Comparison of ENCODE assay signal across 17 cellular contexts in genomic region chr3:153972862-153973261, GRCh38.
DNase-seq lines count a peak whose midpoint lies in the region; ATAC-seq, FAIRE-seq and TF ChIP-seq lines count a peak whose summit lies in the region.
"Had no signal": no experiment of that assay in that cellular context is flagged by ENCODE, and none has a peak within 500 bp of the region (broad histone marks: within the 10 kb centered on the region; RNA-seq: fewer than 3 reads in every experiment).

No MANE protein-coding gene starts in this region.

- no peak overlapping the region for H3K27ac ChIP-seq in GM12878 (ENCODE audit: control insufficient read depth, insufficient read depth)
- H3K27ac ChIP-seq: coronary artery, esophagus squamous epithelium had no signal

- no peaks in the 10 kb centered on the region for H3K36me3 ChIP-seq in GM12878 (ENCODE audit: control insufficient read depth in 2 of 2, insufficient read depth in 2 of 2, low read length in 1 of 2)
- H3K36me3 ChIP-seq: esophagus squamous epithelium, MG63 had no signal

- no TSS peak for BruUV-seq in GM12878 (replicated peaks; lab: Mats Ljungman, UMichigan)

- peak overlapping the region; percentile 19; the same call in 1 of the 2 replicates for H3K4me2 ChIP-seq in GM12878 (ENCODE audit: control insufficient read depth, insufficient read depth)

- RAD21 ChIA-PET in GM12878 (lab: Charles Lee; ENCODE audit: unreplicated experiment): no interaction called here

- SMC1A ChIA-PET in GM12878 (lab: Charles Lee; ENCODE audit: uncharacterized antibody, unreplicated experiment): no interaction called here

- ATAC-seq in GM19035 (IDR thresholded peaks at IDR 0.05; ENCODE audit: unreplicated experiment) (peak; percentile 61), GM21717 (IDR thresholded peaks at IDR 0.05; ENCODE audit: unreplicated experiment) (peak; percentile 55), HG03045 (IDR thresholded peaks at IDR 0.05; ENCODE audit: unreplicated experiment) (peak; percentile 77), GM12878 (peak; percentile 82), HG03439 (IDR thresholded peaks at IDR 0.05; ENCODE audit: unreplicated experiment) (no peak)
- ATAC-seq: activated CD4-positive, CD25-positive, alpha-beta regulatory T cell treated with anti-CD3 and anti-CD28 coated beads, Interleukin-2, amount 50 U/mL, for 24 hours; PC-3 had no signal

- FAIRE-seq in GM12878 (lab: Jason Lieb, UNC): peak; percentile 61

- CTCF ChIA-PET in GM12878 (lab: Yijun Ruan, JAX): no interaction called here

- intact Hi-C loops in GM12878 (cut with micrococcal nuclease; ENCODE audit: unreplicated experiment): loop anchor here (10.0 kb wide), 1 partner anchor 348 kb away; no protein-coding TSS in a partner anchor

- no peaks in the 10 kb centered on the region for H3K27me3 ChIP-seq in GM12878 (replicated peaks in 1 of 2; ENCODE audit: control insufficient read depth in 2 of 2, insufficient read depth in 2 of 2, low read length in 1 of 2)
- H3K27me3 ChIP-seq: esophagus squamous epithelium, MG63 had no signal

- TF ChIP-seq POLR2A in GM12878 (IDR thresholded peaks at IDR 0.05; ENCODE audit: low read depth, low read length): no peak

- H2AFZ ChIP-seq in GM12878 (ENCODE audit: control insufficient read depth, low read depth, low read length): peak overlapping the region; percentile 42

- no peak for DNase-seq in GM12878 (ENCODE audit: low read depth, low spot score)
- no peak for DNase-seq in LoVo (ENCODE audit: low spot score)
- DNase-seq in cerebellum (ENCODE audit: low spot score): no peak
- DNase-seq: activated T-cell treated with anti-CD3 and anti-CD28 coated beads, Interleukin-2, amount 50 U/mL, for 24 hours; amygdala; CD4-positive, alpha-beta T cell; esophagus squamous epithelium; GDM1; MG63; PC-3; substantia nigra had no signal

- H3K4me3 ChIP-seq in GM12878: no peak overlapping the region
- H3K4me3 ChIP-seq: coronary artery, esophagus squamous epithelium, MG63 had no signal

- no peak for TF ChIP-seq RAD21 in GM12878 (IDR thresholded peaks at IDR 0.05; ENCODE audit: insufficient read depth, low read depth, low read length)

- POLR2A ChIA-PET in GM12878 (lab: Charles Lee): no interaction called here

- H3K9ac ChIP-seq in GM12878 (ENCODE audit: control insufficient read depth, insufficient read depth, low read length): no peak overlapping the region

- no peak for TF ChIP-seq CTCF in GM12878 (IDR thresholded peaks at IDR 0.05 in 2 of 3, conservative IDR thresholded peaks at IDR 0.05 in 1 of 3; ENCODE audit: control insufficient read depth in 2 of 3, extremely low read depth in 1 of 3, insufficient read depth in 1 of 3, low read depth in 3 of 3, low read length in 3 of 3)

- no peaks in the 10 kb centered on the region for H4K20me1 ChIP-seq in GM12878 (ENCODE audit: control insufficient read depth, insufficient read depth)

- H3K9me3 ChIP-seq in GM12878 (replicated peaks; ENCODE audit: control insufficient read depth, insufficient read depth, low read length): peaks cover 4% of the 10 kb centered on the region; the same call in 2 of the 3 replicates
- H3K9me3 ChIP-seq: esophagus squamous epithelium, MG63 had no signal

- peaks cover 33% of the 10 kb centered on the region for H3K4me1 ChIP-seq in GM12878 (ENCODE audit: control insufficient read depth, insufficient read depth, low read length)

- H3K79me2 ChIP-seq in GM12878 (ENCODE audit: control insufficient read depth, insufficient read depth, low read length): no peaks in the 10 kb centered on the region

- 14% methylated on average over 1 of the region's 1 CpG for WGBS in GM12878 (ENCODE audit: insufficient coverage, insufficient replicate concordance, low lambda C conversion rate, missing lambda C conversion rate)

- in situ Hi-C loops in GM12878 (cut with MboI): no loop called here

- 0 out of 4 replicates have a peak, but pooled peaks of 1 of the 2 experiments have one; percentile 20 for TF ChIP-seq EP300 in GM12878 (IDR thresholded peaks at IDR 0.05; ENCODE audit: borderline replicate concordance in 1 of 2, control insufficient read depth in 1 of 2, low read depth in 2 of 2, low read length in 2 of 2)

TF ChIP-seq in GM12878, 131 proteins besides CTCF, POLR2A, EP300 and RAD21:
- TF ChIP-seq RAD51 (IDR thresholded peaks at IDR 0.05) (no peak), IRF4 (IDR thresholded peaks at IDR 0.05; ENCODE audit: low read depth, low read length) (peak; percentile 44; the same call in 1 of the 2 replicates), RUNX3 (IDR thresholded peaks at IDR 0.05; ENCODE audit: low read length) (peak; percentile 57)
